10 cellular contexts compared by ENCODE assay signal in the genomic region with DNA sequence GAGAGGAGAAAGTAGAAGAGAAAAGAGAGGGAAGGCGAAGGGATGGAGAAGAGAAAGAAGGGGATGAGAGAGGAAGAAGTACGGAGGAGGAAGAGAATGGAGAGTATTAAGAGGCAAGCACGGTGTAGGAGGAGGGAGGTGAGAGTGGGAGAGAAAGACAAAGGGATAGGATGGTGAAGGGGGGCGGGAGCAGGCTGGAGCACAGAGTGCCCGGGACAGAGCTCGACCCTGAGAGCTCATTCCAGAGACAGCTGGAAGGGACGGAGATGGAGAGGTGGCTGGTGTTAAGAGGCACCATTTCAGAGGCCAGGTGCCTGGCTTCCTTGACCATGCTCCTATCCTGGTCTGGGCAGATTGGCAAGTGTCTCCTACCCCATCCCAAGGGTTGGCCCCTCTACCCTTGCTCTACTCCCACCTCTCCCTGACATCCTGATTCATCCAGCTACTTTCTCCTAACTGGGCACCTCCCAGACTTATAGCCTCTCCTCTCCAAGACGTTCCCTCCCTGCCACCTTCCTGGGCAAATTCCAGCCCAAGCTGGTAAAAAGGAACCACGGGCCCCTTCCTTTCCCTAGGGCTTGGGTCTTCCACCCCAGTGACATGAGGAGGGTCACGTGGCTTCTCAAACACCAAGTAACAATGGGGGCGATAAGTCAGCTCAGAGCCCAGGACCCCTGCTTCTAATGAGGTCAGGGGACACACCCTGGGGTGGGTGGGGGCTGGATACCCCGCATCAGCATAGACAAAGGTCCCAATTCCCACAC. TPM values are rescaled to one million over a fixed set of nuclear protein-coding genes. Genes with fewer than 3 reads are reported as not detected.
DNase-seq lines count a peak whose midpoint lies in the region; ATAC-seq and TF ChIP-seq lines count a peak whose summit lies in the region.
"Had no signal": no experiment of that assay in that cellular context is flagged by ENCODE, and none has a peak within 500 bp of the region (broad histone marks: within the 10 kb centered on the region; RNA-seq: fewer than 3 reads in every experiment).

No MANE protein-coding gene starts in this region.

- POLR2A ChIA-PET in MCF 10A (lab: Yijun Ruan, JAX) = interaction anchor here (0.6 to 4.1 kb wide), 8 partner anchors 12 to 406 kb away, joined by 3 to 18 read pairs (median 4); no protein-coding TSS in a partner anchor

- H3K36me3 Mint-ChIP-seq in MCF 10A (ENCODE audit: insufficient read depth, unreplicated experiment) (peaks cover 16% of the 10 kb centered on the region), mesothelial cell of epicardium (peaks cover 7% of the 10 kb centered on the region)

- CTCF ChIA-PET in MCF 10A (lab: Yijun Ruan, JAX) = interaction anchor here (0.5 to 1.9 kb wide), 2 partner anchors 11 to 406 kb away, joined by 3 to 7 read pairs; no protein-coding TSS in a partner anchor

- H3K27me3 ChIP-seq in tibial artery = no peaks in the 10 kb centered on the region

- peaks cover 0 to 31% (median 2%) of the 10 kb centered on the region in 3 donors for H3K36me3 ChIP-seq in tibial artery
- H3K36me3 ChIP-seq: neutrophil had no signal

- H3K9me3 Mint-ChIP-seq in MCF 10A (ENCODE audit: unreplicated experiment) (no peaks in the 10 kb centered on the region), mesothelial cell of epicardium (no peaks in the 10 kb centered on the region)

- H3K4me1 ChIP-seq in tibial artery = peaks cover 0 to 35% (median 18%) of the 10 kb centered on the region in 4 donors

- H3K27me3 Mint-ChIP-seq in MCF 10A (ENCODE audit: insufficient read depth, unreplicated experiment) (no peaks in the 10 kb centered on the region), mesothelial cell of epicardium (ENCODE audit: low read depth) (no peaks in the 10 kb centered on the region)

- peak overlapping the region; percentile 99 for H3K27ac ChIP-seq in 22Rv1
- no peak overlapping the region for H3K27ac ChIP-seq in tibial artery
- H3K27ac ChIP-seq: neutrophil had no signal

- H3K27ac Mint-ChIP-seq in MCF 10A (ENCODE audit: low read depth, unreplicated experiment) = peak overlapping the region; percentile 39
- H3K27ac Mint-ChIP-seq in mesothelial cell of epicardium = no peak overlapping the region

- no TSS peak for BruUV-seq in MCF 10A (replicated peaks; lab: Mats Ljungman, UMichigan)

- H3K4me3 Mint-ChIP-seq in MCF 10A (ENCODE audit: unreplicated experiment) (peak overlapping the region; percentile 93), mesothelial cell of epicardium (peak overlapping the region; percentile 74)

- intact Hi-C loops in MCF 10A (cut with micrococcal nuclease) = no loop called here
- intact Hi-C loops in tibial artery (cut with DNase I; ENCODE audit: low total_unique reads) = no loop called here

- TF ChIP-seq CTCF in 22Rv1 (IDR thresholded peaks at IDR 0.05) = no peak
- TF ChIP-seq CTCF in HFF-Myc (IDR thresholded peaks at IDR 0.05; ENCODE audit: low read depth, low read length, missing control alignments) = no peak
- TF ChIP-seq CTCF in MCF 10A (IDR thresholded peaks at IDR 0.05; ENCODE audit: unreplicated experiment) = no peak
- no peak for TF ChIP-seq CTCF in mesothelial cell of epicardium (IDR thresholded peaks at IDR 0.05; ENCODE audit: unreplicated experiment)
- no peak for TF ChIP-seq CTCF in tibial artery (IDR thresholded peaks at IDR 0.05)

- no peak for DNase-seq in HFF-Myc (ENCODE audit: extremely low read depth, low read depth)
- DNase-seq in MCF 10A (ENCODE audit: unreplicated experiment) = no peak
- DNase-seq in mesothelial cell of epicardium (ENCODE audit: low spot score in 2 of 2, unreplicated experiment in 2 of 2) = no peak
- DNase-seq in NCI-H345 (lab: John Stamatoyannopoulos, UW) = no peak
- DNase-seq in tibial artery = no peak
- no peak for DNase-seq in H4 (ENCODE audit: low spot score)

- ATAC-seq in HG03354 (IDR thresholded peaks at IDR 0.05; ENCODE audit: poor library complexity, severe bottlenecking, unreplicated experiment) = no peak

- H3K9me3 ChIP-seq in tibial artery = no peaks in the 10 kb centered on the region
- H3K9me3 ChIP-seq: neutrophil had no signal

- H3K4me1 Mint-ChIP-seq in MCF 10A (ENCODE audit: insufficient read depth, unreplicated experiment) (peaks cover 25% of the 10 kb centered on the region), mesothelial cell of epicardium (peaks cover 22% of the 10 kb centered on the region)

- H3K4me3 ChIP-seq in HFF-Myc (replicated peaks; ENCODE audit: low read depth, low read length) = peak overlapping the region; percentile 71
- H3K4me3 ChIP-seq in tibial artery = peak overlapping the region in 1 of 2 donors; percentile 96

RNA-seq across cellular contexts. Expression of a gene that starts 1.2 kb away (rescaled TPM):
- 4.5 and 5.5 TPM in 2 replicates for total RNA-seq in MCF 10A (2022)
- 16.6 to 17.0 TPM (median 16.9 TPM) in 3 replicates for total RNA-seq in mesothelial cell of epicardium
- 3.3 and 4.7 TPM in 2 replicates for total RNA-seq in H4 (2014; rRNA removed; shearing (Covaris generic))

RNA-seq across cellular contexts. Expression of a gene that starts 1.3 kb away (rescaled TPM):
- 81.5 and 91.5 TPM in 2 replicates for total RNA-seq in MCF 10A (2022)
- 76.4 to 82.4 TPM (median 78.7 TPM) in 3 replicates for total RNA-seq in mesothelial cell of epicardium
- 250 and 279 TPM in 2 replicates for total RNA-seq in H4 (2014; rRNA removed; shearing (Covaris generic))

RNA-seq across cellular contexts. Expression of a gene that starts 17.8 kb away (rescaled TPM):
- total RNA-seq in MCF 10A (2022) = not detected in 2 replicates
- 0.56 to 1.1 TPM (median 0.63 TPM) in 3 replicates for total RNA-seq in mesothelial cell of epicardium
- total RNA-seq in H4 (2014; rRNA removed; shearing (Covaris generic)) = 0.43 and 0.74 TPM in 2 replicates
- total RNA-seq: NCI-H460 had no signal

RNA-seq across cellular contexts. Expression of a gene that starts 19.6 kb away (rescaled TPM):
- not detected in 2 replicates for total RNA-seq in MCF 10A (2022)
- total RNA-seq in mesothelial cell of epicardium = 5.6 to 6.8 TPM (median 6.4 TPM) in 3 replicates
- 1.3 and 3.6 TPM in 2 replicates for total RNA-seq in H4 (2014; rRNA removed; shearing (Covaris generic))

RNA-seq across cellular contexts. Expression of a gene that starts 22.9 kb away (rescaled TPM):
- total RNA-seq in MCF 10A (2022) = 11.1 and 12.9 TPM in 2 replicates
- total RNA-seq in mesothelial cell of epicardium = 14.3 to 17.4 TPM (median 15.1 TPM) in 3 replicates
- 18.4 and 22.2 TPM in 2 replicates for total RNA-seq in H4 (2014; rRNA removed; shearing (Covaris generic))
